ENCODE assay signal across 8 cellular contexts in the genomic region with DNA sequence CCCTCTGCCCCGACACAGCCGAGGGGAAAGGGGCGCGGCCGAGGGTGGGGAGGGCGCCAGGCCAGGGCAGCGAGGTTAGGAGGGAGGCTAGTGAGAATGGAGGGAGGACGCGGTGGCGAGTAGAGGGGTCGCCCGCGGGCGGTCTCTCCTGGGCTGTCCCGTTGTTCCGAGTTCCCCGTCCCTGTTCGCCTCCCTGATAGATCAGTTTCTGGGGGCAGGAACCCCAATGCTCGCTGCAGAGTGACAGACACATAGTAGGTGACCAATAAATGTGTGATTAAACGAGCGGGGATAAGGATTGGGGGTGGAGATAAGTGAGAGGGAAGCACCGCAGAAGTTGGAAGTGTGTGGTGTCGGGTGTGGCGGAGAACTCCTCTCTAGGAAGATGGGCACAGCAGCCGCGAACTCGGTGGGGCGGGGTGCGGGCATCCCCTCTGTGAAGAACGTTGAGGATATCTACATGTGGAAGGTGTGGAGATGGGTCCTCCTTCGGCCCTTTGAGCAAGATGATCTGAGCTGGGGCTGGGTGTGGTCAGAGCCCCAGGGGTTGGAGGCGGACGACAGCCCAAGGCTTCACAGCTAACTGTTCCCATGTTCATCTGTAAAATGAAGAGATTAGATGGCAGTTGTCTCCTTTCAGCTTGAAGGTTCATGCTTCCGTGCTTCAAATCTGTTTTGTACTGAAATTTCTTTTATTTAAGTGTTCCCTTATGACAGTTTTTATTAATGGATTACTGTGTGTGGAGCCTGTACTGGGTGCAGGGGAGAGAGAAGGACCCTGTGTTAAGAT. TPM values are rescaled to one million over a fixed set of nuclear protein-coding genes. Genes with fewer than 3 reads are reported as not detected.
DNase-seq lines count a peak whose midpoint lies in the region; ATAC-seq and TF ChIP-seq lines count a peak whose summit lies in the region.

No MANE protein-coding gene starts in this region.

- TF ChIP-seq CTCF in tibial nerve (IDR thresholded peaks at IDR 0.05), result no peak

- 2% methylated on average over 33 to 34 of the region's 34 CpGs for WGBS in tibial nerve, 2 donors

- no peak for TF ChIP-seq POLR2A in tibial nerve (IDR thresholded peaks at IDR 0.05)

- H3K4me1 Mint-ChIP-seq in CD8-positive, alpha-beta memory T cell, result peaks cover 32 to 46% (median 33%) of the 10 kb centered on the region in 3 donors
- peaks cover 50% of the 10 kb centered on the region for H3K4me1 Mint-ChIP-seq in memory B cell

- H3K27me3 Mint-ChIP-seq in CD8-positive, alpha-beta memory T cell, result peaks cover 0 to 3% of the 10 kb centered on the region in 2 donors
- H3K27me3 Mint-ChIP-seq in memory B cell, result no peaks in the 10 kb centered on the region

- CTCF ChIA-PET in CD8-positive, alpha-beta memory T cell (lab: Charles Lee), result interaction anchor here (1.3 to 1.4 kb wide), 4 partner anchors 23 to 32 kb away, joined by 3 to 4 read pairs (median 4); a partner anchor contains a TSS

- POLR2A ChIA-PET in CD8-positive, alpha-beta memory T cell (lab: Charles Lee), result interaction anchor here (1.6 kb wide), 1 partner anchor 11 kb away, joined by 6 read pairs; a partner anchor contains a TSS

- peak overlapping the region; percentile 92 for H3K27ac ChIP-seq in CD8-positive, alpha-beta memory T cell (ENCODE audit: low read depth, low read length)
- H3K27ac ChIP-seq in cingulate gyrus (ENCODE audit: low read depth, low read length), result peak overlapping the region; percentile 91
- H3K27ac ChIP-seq in tibial nerve, result peak overlapping the region; percentile 82 to 97 (median 89)

- ATAC-seq in GM19351 (IDR thresholded peaks at IDR 0.05; ENCODE audit: unreplicated experiment) (peak; percentile 0), memory B cell (ENCODE audit: low read depth) (no peak)

- peaks cover 33% of the 10 kb centered on the region for H3K4me1 ChIP-seq in CD8-positive, alpha-beta memory T cell (ENCODE audit: insufficient read depth, low read length)
- H3K4me1 ChIP-seq in tibial nerve, result peaks cover 0 to 79% (median 27%) of the 10 kb centered on the region in 4 donors

- peaks cover 0 to 4% (median 0%) of the 10 kb centered on the region in 3 donors for H3K36me3 Mint-ChIP-seq in CD8-positive, alpha-beta memory T cell
- H3K36me3 Mint-ChIP-seq in memory B cell, result no peaks in the 10 kb centered on the region

- no peaks in the 10 kb centered on the region for H3K9me3 Mint-ChIP-seq in CD8-positive, alpha-beta memory T cell
- H3K9me3 Mint-ChIP-seq in memory B cell, result no peaks in the 10 kb centered on the region

- H3K36me3 ChIP-seq in CD8-positive, alpha-beta memory T cell (ENCODE audit: insufficient read depth, low read length), result no peaks in the 10 kb centered on the region
- peaks cover 0 to 7% (median 0%) of the 10 kb centered on the region in 3 donors for H3K36me3 ChIP-seq in tibial nerve

- H3K9me3 ChIP-seq in CD8-positive, alpha-beta memory T cell (ENCODE audit: low read length), result no peaks in the 10 kb centered on the region
- no peaks in the 10 kb centered on the region for H3K9me3 ChIP-seq in tibial nerve

- H3K4me3 ChIP-seq in CD8-positive, alpha-beta memory T cell (ENCODE audit: low read length), result peak overlapping the region; percentile 95
- peak overlapping the region; percentile 78 to 99 (median 88) for H3K4me3 ChIP-seq in tibial nerve

- H3K4me3 Mint-ChIP-seq in CD8-positive, alpha-beta memory T cell, result peak overlapping the region; percentile 73 to 93 (median 92)
- peak overlapping the region; percentile 89 for H3K4me3 Mint-ChIP-seq in memory B cell

- no peak for TF ChIP-seq EP300 in tibial nerve (IDR thresholded peaks at IDR 0.05)

- H3K27ac Mint-ChIP-seq in CD8-positive, alpha-beta memory T cell, result peak overlapping the region; percentile 43 to 92 (median 78)
- H3K27ac Mint-ChIP-seq in memory B cell, result peak overlapping the region; percentile 98

- no peak for DNase-seq in CD8-positive, alpha-beta memory T cell
- DNase-seq in NCI-H748 treated with DMSO at 0.1 percent for 48 hours (lab: John Stamatoyannopoulos, UW) (peak; percentile 24), memory B cell (ENCODE audit: low spot score in 2 of 2) (no peak), tibial nerve (ENCODE audit: low spot score in 2 of 2) (peak in 1 of 2 donors; percentile 28), epidermal melanocyte (ENCODE audit: insufficient read length, low spot score) (no peak), HPDE6-E6E7 (ENCODE audit: extremely low spot score) (no peak)

- H3K27me3 ChIP-seq in CD8-positive, alpha-beta memory T cell (ENCODE audit: insufficient read depth, low read length, poor library complexity, severe bottlenecking), result no peaks in the 10 kb centered on the region
- no peaks in the 10 kb centered on the region for H3K27me3 ChIP-seq in tibial nerve

RNA-seq across cellular contexts. Expression of a gene that starts 0.7 kb away (rescaled TPM):
- total RNA-seq in CD8-positive, alpha-beta memory T cell, result 1 to 10 TPM; 6.0 TPM
- polyA plus RNA-seq in CD8-positive, alpha-beta memory T cell, result 8.7 TPM
- 10 to 100 TPM in 2 of 4 donors, 1 to 10 TPM in 2; 5.9 to 14.3 (median 11.6) TPM for total RNA-seq in tibial nerve

RNA-seq across cellular contexts. Expression of a gene that starts 11.2 kb away (rescaled TPM):
- 10 to 100 TPM; 57.0 to 58.2 TPM for total RNA-seq in CD8-positive, alpha-beta memory T cell
- 60.8 TPM for polyA plus RNA-seq in CD8-positive, alpha-beta memory T cell
- 10 to 100 TPM; 65.8 to 70.2 (median 68.3) TPM for total RNA-seq in tibial nerve

RNA-seq across cellular contexts. Expression of a gene that starts 38.4 kb away (rescaled TPM):
- not detected for total RNA-seq in CD8-positive, alpha-beta memory T cell
- not detected for polyA plus RNA-seq in CD8-positive, alpha-beta memory T cell
- 100 to 1,000 TPM; 172 to 382 (median 375) TPM for total RNA-seq in tibial nerve

RNA-seq across cellular contexts. Expression of a gene that starts 56.4 kb away (rescaled TPM):
- total RNA-seq in CD8-positive, alpha-beta memory T cell, result 1 to 10 TPM; 4.5 to 6.6 TPM
- 4.7 TPM for polyA plus RNA-seq in CD8-positive, alpha-beta memory T cell
- 1 to 10 TPM in 1 of 4 donors, under 1 TPM in 3; 0.44 to 2.3 (median 0.94) TPM for total RNA-seq in tibial nerve

RNA-seq across cellular contexts. Expression of a gene that starts 56.6 kb away (rescaled TPM):
- 10 to 100 TPM; 27.9 to 32.0 TPM for total RNA-seq in CD8-positive, alpha-beta memory T cell
- 25.8 TPM for polyA plus RNA-seq in CD8-positive, alpha-beta memory T cell
- 10 to 100 TPM in 1 of 4 donors, 1 to 10 TPM in 3; 7.9 to 19.3 (median 9.6) TPM for total RNA-seq in tibial nerve

Comparison
In these comparisons a context has a peak if more than half of its experiments do, and no peak if none do; other contexts are left out.
1. RNA of a gene that starts 38.4 kb away (total RNA-seq): 172 to 382 TPM in tibial nerve; not detected in CD8-positive, alpha-beta memory T cell; every median in the first group is over 100 times any median in the second.
2. Peak in every context shown above with its lines, with median percentiles within 50 percentile points of each other: H3K27ac ChIP-seq.